Comparison of ENCODE assay signal across 1 cellular context in the genomic region with DNA sequence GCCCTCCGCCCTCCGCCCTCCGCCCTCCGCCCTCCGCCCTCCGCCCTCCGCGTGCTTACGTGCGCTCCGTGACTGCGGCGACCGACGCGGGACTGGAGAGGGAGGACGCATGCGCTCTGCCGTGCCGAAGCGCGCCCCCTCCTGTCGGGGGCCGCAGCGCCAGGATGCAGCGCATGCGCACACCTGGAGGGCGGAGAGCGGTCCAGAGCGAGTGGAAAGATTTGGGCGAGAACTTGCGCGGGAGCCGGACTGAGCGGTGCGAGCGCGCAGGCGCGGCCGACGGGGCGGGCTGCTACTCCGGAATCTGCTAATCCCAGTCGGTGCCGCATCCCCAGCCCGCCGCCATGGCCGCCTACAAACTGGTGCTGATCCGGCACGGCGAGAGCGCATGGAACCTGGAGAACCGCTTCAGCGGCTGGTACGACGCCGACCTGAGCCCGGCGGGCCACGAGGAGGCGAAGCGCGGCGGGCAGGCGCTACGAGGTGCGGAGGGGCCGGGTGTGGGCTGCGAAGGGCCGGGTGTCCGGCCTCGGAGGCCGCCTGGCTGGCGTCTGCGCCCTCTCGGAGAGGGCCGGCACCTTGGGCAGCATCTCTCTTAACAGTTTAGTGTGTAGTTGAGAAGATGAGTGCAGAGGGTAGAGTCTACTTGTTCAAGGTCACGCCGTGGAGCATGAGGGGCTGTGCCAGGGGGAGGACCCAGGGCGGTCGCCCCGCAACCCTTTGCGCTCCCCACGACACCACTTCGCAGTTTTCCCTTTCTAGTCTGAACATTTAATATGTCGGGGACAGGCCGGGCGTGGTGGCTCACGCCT.
A peak's percentile ranks its signal among the peaks of the same experiment; 100 is the strongest.
TF ChIP-seq lines count a peak whose summit lies in the region.

A gene (plus strand): TSS at position 228 of the 812 bp plus-strand sequence. CDS start 117 bp downstream, at position 345.

TF ChIP-seq in GM12878, 131 proteins besides CTCF, POLR2A, EP300 and RAD21 (continued from another document and continues in another):
- TF ChIP-seq TARDBP (IDR thresholded peaks at IDR 0.05; ENCODE audit: borderline replicate concordance): no peak
- no peak for TF ChIP-seq MTA2 (IDR thresholded peaks at IDR 0.05; ENCODE audit: low read depth)
- peak; percentile 48 for TF ChIP-seq SP1 (IDR thresholded peaks at IDR 0.05; ENCODE audit: low read depth, low read length)
- TF ChIP-seq RB1 (IDR thresholded peaks at IDR 0.05; ENCODE audit: borderline replicate concordance): peak; percentile 65; the same call in 1 of the 2 replicates
- TF ChIP-seq MXI1 (IDR thresholded peaks at IDR 0.05; ENCODE audit: low read depth, low read length): no peak
- no peak; the same call in 1 of the 2 replicates for TF ChIP-seq SMAD5 (IDR thresholded peaks at IDR 0.05; ENCODE audit: low read depth)
- TF ChIP-seq RFX5 (IDR thresholded peaks at IDR 0.05; ENCODE audit: low read depth, low read length): no peak
- no peak for TF ChIP-seq SIN3A (IDR thresholded peaks at IDR 0.05; ENCODE audit: low read depth, low read length)
- TF ChIP-seq POLR2AphosphoS2 (IDR thresholded peaks at IDR 0.05; ENCODE audit: low read depth, low read length): no peak
- TF ChIP-seq DPF2 (IDR thresholded peaks at IDR 0.05): peak; percentile 63; the same call in 1 of the 2 replicates
- TF ChIP-seq, protein P1, sequence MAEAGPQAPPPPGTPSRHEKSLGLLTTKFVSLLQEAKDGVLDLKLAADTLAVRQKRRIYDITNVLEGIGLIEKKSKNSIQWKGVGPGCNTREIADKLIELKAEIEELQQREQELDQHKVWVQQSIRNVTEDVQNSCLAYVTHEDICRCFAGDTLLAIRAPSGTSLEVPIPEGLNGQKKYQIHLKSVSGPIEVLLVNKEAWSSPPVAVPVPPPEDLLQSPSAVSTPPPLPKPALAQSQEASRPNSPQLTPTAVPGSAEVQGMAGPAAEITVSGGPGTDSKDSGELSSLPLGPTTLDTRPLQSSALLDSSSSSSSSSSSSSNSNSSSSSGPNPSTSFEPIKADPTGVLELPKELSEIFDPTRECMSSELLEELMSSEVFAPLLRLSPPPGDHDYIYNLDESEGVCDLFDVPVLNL (IDR thresholded peaks at IDR 0.05; ENCODE audit: low read depth, low read length): no peak
- TF ChIP-seq CEBPB (IDR thresholded peaks at IDR 0.05; ENCODE audit: borderline replicate concordance in 1 of 2, low read depth in 2 of 2, low read length in 2 of 2): no peak
- no peak for TF ChIP-seq CBX5 (IDR thresholded peaks at IDR 0.05; ENCODE audit: low read depth)
- TF ChIP-seq POU2F2 (IDR thresholded peaks at IDR 0.05; ENCODE audit: borderline replicate concordance, low read depth, low read length): peak; percentile 12; the same call in 2 of the 3 replicates
- peak; percentile 99 for TF ChIP-seq IKZF1 (conservative IDR thresholded peaks at IDR 0.05)
- TF ChIP-seq, protein P2, sequence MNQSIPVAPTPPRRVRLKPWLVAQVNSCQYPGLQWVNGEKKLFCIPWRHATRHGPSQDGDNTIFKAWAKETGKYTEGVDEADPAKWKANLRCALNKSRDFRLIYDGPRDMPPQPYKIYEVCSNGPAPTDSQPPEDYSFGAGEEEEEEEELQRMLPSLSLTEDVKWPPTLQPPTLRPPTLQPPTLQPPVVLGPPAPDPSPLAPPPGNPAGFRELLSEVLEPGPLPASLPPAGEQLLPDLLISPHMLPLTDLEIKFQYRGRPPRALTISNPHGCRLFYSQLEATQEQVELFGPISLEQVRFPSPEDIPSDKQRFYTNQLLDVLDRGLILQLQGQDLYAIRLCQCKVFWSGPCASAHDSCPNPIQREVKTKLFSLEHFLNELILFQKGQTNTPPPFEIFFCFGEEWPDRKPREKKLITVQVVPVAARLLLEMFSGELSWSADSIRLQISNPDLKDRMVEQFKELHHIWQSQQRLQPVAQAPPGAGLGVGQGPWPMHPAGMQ (IDR thresholded peaks at IDR 0.05; ENCODE audit: borderline replicate concordance): no peak
- TF ChIP-seq JUND (IDR thresholded peaks at IDR 0.05; ENCODE audit: low read depth, low read length): no peak
- TF ChIP-seq CREM (IDR thresholded peaks at IDR 0.05; ENCODE audit: low read depth): peak; percentile 37; the same call in 1 of the 2 replicates
- no peak for TF ChIP-seq MYB (IDR thresholded peaks at IDR 0.05; ENCODE audit: borderline replicate concordance, low read depth, low read length)
- TF ChIP-seq ZSCAN29 (IDR thresholded peaks at IDR 0.05): no peak
- TF ChIP-seq CREB1 (IDR thresholded peaks at IDR 0.05; ENCODE audit: low read depth): 0 out of 2 replicates have a peak, but pooled peaks have one; percentile 57
- no peak for TF ChIP-seq JUNB (IDR thresholded peaks at IDR 0.05)
- TF ChIP-seq ZBED1 (IDR thresholded peaks at IDR 0.05; ENCODE audit: borderline replicate concordance): no peak
- no peak for TF ChIP-seq HDAC2 (IDR thresholded peaks at IDR 0.05)
- TF ChIP-seq BCL11A (IDR thresholded peaks at IDR 0.05; ENCODE audit: low read depth, low read length): no peak
- no peak for TF ChIP-seq ZNF274 (IDR thresholded peaks at IDR 0.05; ENCODE audit: insufficient read depth, insufficient read length)
- no peak for TF ChIP-seq HDAC6 (IDR thresholded peaks at IDR 0.05; ENCODE audit: unreplicated experiment)
- TF ChIP-seq ZNF622 (IDR thresholded peaks at IDR 0.05): no peak
- peak; percentile 95 for TF ChIP-seq LARP7 (IDR thresholded peaks at IDR 0.05)
- TF ChIP-seq, protein P3, sequence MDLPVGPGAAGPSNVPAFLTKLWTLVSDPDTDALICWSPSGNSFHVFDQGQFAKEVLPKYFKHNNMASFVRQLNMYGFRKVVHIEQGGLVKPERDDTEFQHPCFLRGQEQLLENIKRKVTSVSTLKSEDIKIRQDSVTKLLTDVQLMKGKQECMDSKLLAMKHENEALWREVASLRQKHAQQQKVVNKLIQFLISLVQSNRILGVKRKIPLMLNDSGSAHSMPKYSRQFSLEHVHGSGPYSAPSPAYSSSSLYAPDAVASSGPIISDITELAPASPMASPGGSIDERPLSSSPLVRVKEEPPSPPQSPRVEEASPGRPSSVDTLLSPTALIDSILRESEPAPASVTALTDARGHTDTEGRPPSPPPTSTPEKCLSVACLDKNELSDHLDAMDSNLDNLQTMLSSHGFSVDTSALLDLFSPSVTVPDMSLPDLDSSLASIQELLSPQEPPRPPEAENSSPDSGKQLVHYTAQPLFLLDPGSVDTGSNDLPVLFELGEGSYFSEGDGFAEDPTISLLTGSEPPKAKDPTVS (IDR thresholded peaks at IDR 0.05; ENCODE audit: low read depth, low read length): no peak
- TF ChIP-seq SMARCA5 (IDR thresholded peaks at IDR 0.05): peak; percentile 25; the same call in 1 of the 2 replicates
- no peak for TF ChIP-seq NFXL1 (IDR thresholded peaks at IDR 0.05; ENCODE audit: borderline replicate concordance)
- TF ChIP-seq, protein P4, sequence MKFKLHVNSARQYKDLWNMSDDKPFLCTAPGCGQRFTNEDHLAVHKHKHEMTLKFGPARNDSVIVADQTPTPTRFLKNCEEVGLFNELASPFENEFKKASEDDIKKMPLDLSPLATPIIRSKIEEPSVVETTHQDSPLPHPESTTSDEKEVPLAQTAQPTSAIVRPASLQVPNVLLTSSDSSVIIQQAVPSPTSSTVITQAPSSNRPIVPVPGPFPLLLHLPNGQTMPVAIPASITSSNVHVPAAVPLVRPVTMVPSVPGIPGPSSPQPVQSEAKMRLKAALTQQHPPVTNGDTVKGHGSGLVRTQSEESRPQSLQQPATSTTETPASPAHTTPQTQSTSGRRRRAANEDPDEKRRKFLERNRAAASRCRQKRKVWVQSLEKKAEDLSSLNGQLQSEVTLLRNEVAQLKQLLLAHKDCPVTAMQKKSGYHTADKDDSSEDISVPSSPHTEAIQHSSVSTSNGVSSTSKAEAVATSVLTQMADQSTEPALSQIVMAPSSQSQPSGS (IDR thresholded peaks at IDR 0.05; ENCODE audit: low read length): no peak
- peak; percentile 36; the same call in 1 of the 2 replicates for TF ChIP-seq HCFC1 (IDR thresholded peaks at IDR 0.05; ENCODE audit: low read length)
- TF ChIP-seq, protein P5, sequence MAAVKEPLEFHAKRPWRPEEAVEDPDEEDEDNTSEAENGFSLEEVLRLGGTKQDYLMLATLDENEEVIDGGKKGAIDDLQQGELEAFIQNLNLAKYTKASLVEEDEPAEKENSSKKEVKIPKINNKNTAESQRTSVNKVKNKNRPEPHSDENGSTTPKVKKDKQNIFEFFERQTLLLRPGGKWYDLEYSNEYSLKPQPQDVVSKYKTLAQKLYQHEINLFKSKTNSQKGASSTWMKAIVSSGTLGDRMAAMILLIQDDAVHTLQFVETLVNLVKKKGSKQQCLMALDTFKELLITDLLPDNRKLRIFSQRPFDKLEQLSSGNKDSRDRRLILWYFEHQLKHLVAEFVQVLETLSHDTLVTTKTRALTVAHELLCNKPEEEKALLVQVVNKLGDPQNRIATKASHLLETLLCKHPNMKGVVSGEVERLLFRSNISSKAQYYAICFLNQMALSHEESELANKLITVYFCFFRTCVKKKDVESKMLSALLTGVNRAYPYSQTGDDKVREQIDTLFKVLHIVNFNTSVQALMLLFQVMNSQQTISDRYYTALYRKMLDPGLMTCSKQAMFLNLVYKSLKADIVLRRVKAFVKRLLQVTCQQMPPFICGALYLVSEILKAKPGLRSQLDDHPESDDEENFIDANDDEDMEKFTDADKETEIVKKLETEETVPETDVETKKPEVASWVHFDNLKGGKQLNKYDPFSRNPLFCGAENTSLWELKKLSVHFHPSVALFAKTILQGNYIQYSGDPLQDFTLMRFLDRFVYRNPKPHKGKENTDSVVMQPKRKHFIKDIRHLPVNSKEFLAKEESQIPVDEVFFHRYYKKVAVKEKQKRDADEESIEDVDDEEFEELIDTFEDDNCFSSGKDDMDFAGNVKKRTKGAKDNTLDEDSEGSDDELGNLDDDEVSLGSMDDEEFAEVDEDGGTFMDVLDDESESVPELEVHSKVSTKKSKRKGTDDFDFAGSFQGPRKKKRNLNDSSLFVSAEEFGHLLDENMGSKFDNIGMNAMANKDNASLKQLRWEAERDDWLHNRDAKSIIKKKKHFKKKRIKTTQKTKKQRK (IDR thresholded peaks at IDR 0.05; ENCODE audit: low read depth, low read length): no peak
- TF ChIP-seq, protein P6, sequence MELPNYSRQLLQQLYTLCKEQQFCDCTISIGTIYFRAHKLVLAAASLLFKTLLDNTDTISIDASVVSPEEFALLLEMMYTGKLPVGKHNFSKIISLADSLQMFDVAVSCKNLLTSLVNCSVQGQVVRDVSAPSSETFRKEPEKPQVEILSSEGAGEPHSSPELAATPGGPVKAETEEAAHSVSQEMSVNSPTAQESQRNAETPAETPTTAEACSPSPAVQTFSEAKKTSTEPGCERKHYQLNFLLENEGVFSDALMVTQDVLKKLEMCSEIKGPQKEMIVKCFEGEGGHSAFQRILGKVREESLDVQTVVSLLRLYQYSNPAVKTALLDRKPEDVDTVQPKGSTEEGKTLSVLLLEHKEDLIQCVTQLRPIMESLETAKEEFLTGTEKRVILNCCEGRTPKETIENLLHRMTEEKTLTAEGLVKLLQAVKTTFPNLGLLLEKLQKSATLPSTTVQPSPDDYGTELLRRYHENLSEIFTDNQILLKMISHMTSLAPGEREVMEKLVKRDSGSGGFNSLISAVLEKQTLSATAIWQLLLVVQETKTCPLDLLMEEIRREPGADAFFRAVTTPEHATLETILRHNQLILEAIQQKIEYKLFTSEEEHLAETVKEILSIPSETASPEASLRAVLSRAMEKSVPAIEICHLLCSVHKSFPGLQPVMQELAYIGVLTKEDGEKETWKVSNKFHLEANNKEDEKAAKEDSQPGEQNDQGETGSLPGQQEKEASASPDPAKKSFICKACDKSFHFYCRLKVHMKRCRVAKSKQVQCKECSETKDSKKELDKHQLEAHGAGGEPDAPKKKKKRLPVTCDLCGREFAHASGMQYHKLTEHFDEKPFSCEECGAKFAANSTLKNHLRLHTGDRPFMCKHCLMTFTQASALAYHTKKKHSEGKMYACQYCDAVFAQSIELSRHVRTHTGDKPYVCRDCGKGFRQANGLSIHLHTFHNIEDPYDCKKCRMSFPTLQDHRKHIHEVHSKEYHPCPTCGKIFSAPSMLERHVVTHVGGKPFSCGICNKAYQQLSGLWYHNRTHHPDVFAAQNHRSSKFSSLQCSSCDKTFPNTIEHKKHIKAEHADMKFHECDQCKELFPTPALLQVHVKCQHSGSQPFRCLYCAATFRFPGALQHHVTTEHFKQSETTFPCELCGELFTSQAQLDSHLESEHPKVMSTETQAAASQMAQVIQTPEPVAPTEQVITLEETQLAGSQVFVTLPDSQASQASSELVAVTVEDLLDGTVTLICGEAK (IDR thresholded peaks at IDR 0.05; ENCODE audit: borderline replicate concordance): no peak
- TF ChIP-seq, protein P7, sequence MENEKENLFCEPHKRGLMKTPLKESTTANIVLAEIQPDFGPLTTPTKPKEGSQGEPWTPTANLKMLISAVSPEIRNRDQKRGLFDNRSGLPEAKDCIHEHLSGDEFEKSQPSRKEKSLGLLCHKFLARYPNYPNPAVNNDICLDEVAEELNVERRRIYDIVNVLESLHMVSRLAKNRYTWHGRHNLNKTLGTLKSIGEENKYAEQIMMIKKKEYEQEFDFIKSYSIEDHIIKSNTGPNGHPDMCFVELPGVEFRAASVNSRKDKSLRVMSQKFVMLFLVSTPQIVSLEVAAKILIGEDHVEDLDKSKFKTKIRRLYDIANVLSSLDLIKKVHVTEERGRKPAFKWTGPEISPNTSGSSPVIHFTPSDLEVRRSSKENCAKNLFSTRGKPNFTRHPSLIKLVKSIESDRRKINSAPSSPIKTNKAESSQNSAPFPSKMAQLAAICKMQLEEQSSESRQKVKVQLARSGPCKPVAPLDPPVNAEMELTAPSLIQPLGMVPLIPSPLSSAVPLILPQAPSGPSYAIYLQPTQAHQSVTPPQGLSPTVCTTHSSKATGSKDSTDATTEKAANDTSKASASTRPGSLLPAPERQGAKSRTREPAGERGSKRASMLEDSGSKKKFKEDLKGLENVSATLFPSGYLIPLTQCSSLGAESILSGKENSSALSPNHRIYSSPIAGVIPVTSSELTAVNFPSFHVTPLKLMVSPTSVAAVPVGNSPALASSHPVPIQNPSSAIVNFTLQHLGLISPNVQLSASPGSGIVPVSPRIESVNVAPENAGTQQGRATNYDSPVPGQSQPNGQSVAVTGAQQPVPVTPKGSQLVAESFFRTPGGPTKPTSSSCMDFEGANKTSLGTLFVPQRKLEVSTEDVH (IDR thresholded peaks at IDR 0.05; ENCODE audit: low read depth, partially characterized antibody): no peak
- TF ChIP-seq SUPT20H (IDR thresholded peaks at IDR 0.05; ENCODE audit: borderline replicate concordance, control insufficient read depth, low read depth, low read length): no peak
- TF ChIP-seq CHD1 (IDR thresholded peaks at IDR 0.05; ENCODE audit: low read depth, low read length): no peak
- TF ChIP-seq MTA3 (IDR thresholded peaks at IDR 0.05; ENCODE audit: borderline replicate concordance, low read length): no peak
- TF ChIP-seq TCF7 (IDR thresholded peaks at IDR 0.05; ENCODE audit: borderline replicate concordance): no peak
- peak; percentile 87 for TF ChIP-seq NRF1 (conservative IDR thresholded peaks at IDR 0.05; ENCODE audit: low read depth, low read length)
- TF ChIP-seq NR2C1 (IDR thresholded peaks at IDR 0.05): peak; percentile 94
- TF ChIP-seq, protein P8, sequence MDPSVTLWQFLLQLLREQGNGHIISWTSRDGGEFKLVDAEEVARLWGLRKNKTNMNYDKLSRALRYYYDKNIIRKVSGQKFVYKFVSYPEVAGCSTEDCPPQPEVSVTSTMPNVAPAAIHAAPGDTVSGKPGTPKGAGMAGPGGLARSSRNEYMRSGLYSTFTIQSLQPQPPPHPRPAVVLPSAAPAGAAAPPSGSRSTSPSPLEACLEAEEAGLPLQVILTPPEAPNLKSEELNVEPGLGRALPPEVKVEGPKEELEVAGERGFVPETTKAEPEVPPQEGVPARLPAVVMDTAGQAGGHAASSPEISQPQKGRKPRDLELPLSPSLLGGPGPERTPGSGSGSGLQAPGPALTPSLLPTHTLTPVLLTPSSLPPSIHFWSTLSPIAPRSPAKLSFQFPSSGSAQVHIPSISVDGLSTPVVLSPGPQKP (IDR thresholded peaks at IDR 0.05; ENCODE audit: low read depth, low read length): no peak
- no peak for TF ChIP-seq ATF7 (IDR thresholded peaks at IDR 0.05; ENCODE audit: low read depth)
- TF ChIP-seq STAT3 (IDR thresholded peaks at IDR 0.05; ENCODE audit: low read depth, low read length): no peak
